In the genomic region with DNA sequence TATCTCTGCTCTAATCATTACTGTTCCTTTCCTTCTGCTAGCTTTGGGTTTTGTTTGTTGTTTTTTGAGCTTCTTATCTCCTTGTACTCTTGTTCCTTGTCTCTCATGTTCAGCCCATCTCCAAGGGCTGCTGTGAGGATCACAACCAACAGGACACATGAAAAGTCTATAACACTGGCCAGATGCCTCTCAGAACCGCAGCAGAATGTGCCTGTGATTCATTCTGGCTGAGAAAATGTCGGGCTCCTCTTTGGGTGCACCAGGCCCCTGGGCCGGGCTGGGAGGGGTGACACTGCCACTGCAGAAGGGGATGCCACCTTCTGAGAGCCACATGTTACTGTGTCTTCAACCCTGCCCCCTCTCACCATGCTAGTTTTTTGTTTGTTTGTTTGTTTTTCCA, we compare ENCODE assay signal across 16 cellular contexts.
"Had no signal": no experiment of that assay in that cellular context is flagged by ENCODE, and none has a peak within 500 bp of the region (broad histone marks: within the 10 kb centered on the region; RNA-seq: fewer than 3 reads in every experiment).

No MANE protein-coding gene starts in this region.

- H3K4me3 Mint-ChIP-seq: activated B cell treated with CpG ODN at 0.5 μM for 24 hours; activated naive CD8-positive, alpha-beta T cell treated with anti-CD3 and anti-CD28 coated beads, Interleukin-2, amount 10 ng/mL, durations not matched to agents 7 days and 5 days; memory B cell; stimulated activated effector memory CD8-positive, alpha-beta T cell treated with anti-CD3 and anti-CD28 coated beads, Interleukin-12 subunit alpha, Interleukin-12 subunit beta, amount 100 ng/mL, for 72 hours had no signal

- H3K27ac ChIP-seq: epithelial cell of prostate, left ventricle myocardium inferior, parathyroid adenoma, tibial artery had no signal

- H3K27ac Mint-ChIP-seq: activated B cell treated with CpG ODN at 0.5 μM for 24 hours; activated naive CD8-positive, alpha-beta T cell treated with anti-CD3 and anti-CD28 coated beads, Interleukin-2, amount 10 ng/mL, durations not matched to agents 7 days and 5 days; memory B cell; stimulated activated effector memory CD8-positive, alpha-beta T cell treated with anti-CD3 and anti-CD28 coated beads, Interleukin-12 subunit alpha, Interleukin-12 subunit beta, amount 100 ng/mL, for 72 hours had no signal

- H3K27me3 ChIP-seq: tibial artery had no signal

- H3K4me3 ChIP-seq: left ventricle myocardium inferior, skin epidermis, tibial artery had no signal

- H3K9ac ChIP-seq: parathyroid adenoma had no signal

- H3K9me3 ChIP-seq: tibial artery had no signal

- H2AFZ ChIP-seq: parathyroid adenoma had no signal

- H3K4me1 ChIP-seq: parathyroid adenoma had no signal

- H3K27me3 Mint-ChIP-seq: activated B cell treated with CpG ODN at 0.5 μM for 24 hours, memory B cell had no signal

- H3K9me3 Mint-ChIP-seq: activated B cell treated with CpG ODN at 0.5 μM for 24 hours; activated naive CD8-positive, alpha-beta T cell treated with anti-CD3 and anti-CD28 coated beads, Interleukin-2, amount 10 ng/mL, durations not matched to agents 7 days and 5 days; memory B cell; stimulated activated effector memory CD8-positive, alpha-beta T cell treated with anti-CD3 and anti-CD28 coated beads, Interleukin-12 subunit alpha, Interleukin-12 subunit beta, amount 100 ng/mL, for 72 hours had no signal

- DNase-seq: activated B cell treated with CpG ODN at 0.5 μM for 24 hours; activated CD4-positive, alpha-beta T cell treated with anti-CD3 and anti-CD28 coated beads, Interleukin-2, amount 50 U/mL, for 1 hour; activated gamma-delta T cell; activated naive CD8-positive, alpha-beta T cell treated with anti-CD3 and anti-CD28 coated beads, Interleukin-2, amount 10 ng/mL, durations not matched to agents 7 days and 5 days; activated T-cell treated with anti-CD3 and anti-CD28 coated beads, Interleukin-2, amount 50 U/mL, for 48 hours; cortex of kidney; effector CD8-positive, alpha-beta T cell; left ventricle myocardium inferior; retina had no signal

- H3K36me3 Mint-ChIP-seq: stimulated activated effector memory CD8-positive, alpha-beta T cell treated with anti-CD3 and anti-CD28 coated beads, Interleukin-12 subunit alpha, Interleukin-12 subunit beta, amount 100 ng/mL, for 72 hours had no signal

- ATAC-seq: SK-N-SH treated with all-trans-retinoic acid at 6 μM for 48 hours; stimulated activated effector memory CD8-positive, alpha-beta T cell treated with anti-CD3 and anti-CD28 coated beads, Interleukin-12 subunit alpha, Interleukin-12 subunit beta, amount 100 ng/mL, for 72 hours had no signal
